1 cellular context compared by ENCODE assay signal in genomic region chr11:108672113-108672512, GRCh38.
TF ChIP-seq lines count a peak whose summit lies in the region.

No MANE protein-coding gene starts in this region.

TF ChIP-seq in HepG2, 621 proteins besides CTCF, POLR2A, EP300 and RAD21 (continued from another document):
- TF ChIP-seq, protein P1, sequence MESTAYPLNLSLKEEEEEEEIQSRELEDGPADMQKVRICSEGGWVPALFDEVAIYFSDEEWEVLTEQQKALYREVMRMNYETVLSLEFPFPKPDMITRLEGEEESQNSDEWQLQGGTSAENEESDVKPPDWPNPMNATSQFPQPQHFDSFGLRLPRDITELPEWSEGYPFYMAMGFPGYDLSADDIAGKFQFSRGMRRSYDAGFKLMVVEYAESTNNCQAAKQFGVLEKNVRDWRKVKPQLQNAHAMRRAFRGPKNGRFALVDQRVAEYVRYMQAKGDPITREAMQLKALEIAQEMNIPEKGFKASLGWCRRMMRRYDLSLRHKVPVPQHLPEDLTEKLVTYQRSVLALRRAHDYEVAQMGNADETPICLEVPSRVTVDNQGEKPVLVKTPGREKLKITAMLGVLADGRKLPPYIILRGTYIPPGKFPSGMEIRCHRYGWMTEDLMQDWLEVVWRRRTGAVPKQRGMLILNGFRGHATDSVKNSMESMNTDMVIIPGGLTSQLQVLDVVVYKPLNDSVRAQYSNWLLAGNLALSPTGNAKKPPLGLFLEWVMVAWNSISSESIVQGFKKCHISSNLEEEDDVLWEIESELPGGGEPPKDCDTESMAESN (CRISPR knock-in tag; conservative IDR thresholded peaks at IDR 0.05): no peak
- TF ChIP-seq, protein P2, sequence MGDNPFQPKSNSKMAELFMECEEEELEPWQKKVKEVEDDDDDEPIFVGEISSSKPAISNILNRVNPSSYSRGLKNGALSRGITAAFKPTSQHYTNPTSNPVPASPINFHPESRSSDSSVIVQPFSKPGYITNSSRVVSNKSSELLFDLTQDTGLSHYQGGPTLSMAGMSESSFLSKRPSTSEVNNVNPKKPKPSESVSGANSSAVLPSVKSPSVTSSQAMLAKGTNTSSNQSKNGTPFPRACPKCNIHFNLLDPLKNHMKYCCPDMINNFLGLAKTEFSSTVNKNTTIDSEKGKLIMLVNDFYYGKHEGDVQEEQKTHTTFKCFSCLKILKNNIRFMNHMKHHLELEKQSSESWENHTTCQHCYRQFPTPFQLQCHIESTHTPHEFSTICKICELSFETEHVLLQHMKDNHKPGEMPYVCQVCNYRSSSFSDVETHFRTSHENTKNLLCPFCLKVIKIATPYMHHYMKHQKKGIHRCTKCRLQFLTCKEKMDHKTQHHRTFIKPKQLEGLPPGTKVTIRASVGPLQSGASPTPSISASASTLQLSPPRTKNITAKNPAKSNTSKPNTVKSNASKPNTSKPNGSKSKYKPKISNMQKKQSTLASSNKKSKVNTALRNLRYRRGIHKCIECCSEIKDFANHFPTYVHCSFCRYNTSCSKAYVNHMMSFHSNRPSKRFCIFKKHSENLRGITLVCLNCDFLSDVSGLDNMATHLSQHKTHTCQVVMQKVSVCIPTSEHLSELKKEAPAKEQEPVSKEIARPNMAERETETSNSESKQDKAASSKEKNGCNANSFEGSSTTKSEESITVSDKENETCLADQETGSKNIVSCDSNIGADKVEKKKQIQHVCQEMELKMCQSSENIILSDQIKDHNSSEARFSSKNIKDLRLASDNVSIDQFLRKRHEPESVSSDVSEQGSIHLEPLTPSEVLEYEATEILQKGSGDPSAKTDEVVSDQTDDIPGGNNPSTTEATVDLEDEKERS (CRISPR knock-in tag; IDR thresholded peaks at IDR 0.05): no peak
- TF ChIP-seq ZZZ3 (CRISPR knock-in tag; IDR thresholded peaks at IDR 0.05; ENCODE audit: borderline replicate concordance) (no peak), AGO1 (IDR thresholded peaks at IDR 0.05; ENCODE audit: low read depth, low read length, poor library complexity, severe bottlenecking) (no peak)
